ENCODE assay signal across 1 cellular context in the genomic region with DNA sequence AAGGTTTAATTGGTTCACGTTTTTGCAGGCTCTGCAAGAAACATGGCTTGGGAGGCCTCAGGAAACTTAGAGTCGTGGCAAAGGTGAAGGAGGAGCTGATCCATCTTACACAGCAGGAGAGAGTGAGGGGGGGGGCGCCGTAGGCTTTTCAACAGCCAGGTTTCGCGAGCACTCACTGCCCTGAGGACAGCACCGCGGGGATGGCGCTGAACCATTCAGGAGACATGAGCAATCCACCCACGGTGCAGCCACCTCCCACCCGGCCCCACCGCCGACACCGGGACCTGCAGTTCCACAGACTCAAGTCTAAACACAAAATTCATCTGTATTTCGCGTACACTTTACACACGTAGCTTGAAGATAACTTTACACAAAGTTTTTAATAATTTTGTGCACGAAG.
TF ChIP-seq lines count a peak whose summit lies in the region.

No MANE protein-coding gene starts in this region.

TF ChIP-seq in GM23338, 12 proteins besides CTCF, POLR2A, EP300 and RAD21 (continued from another document):
- TF ChIP-seq CREB1 (CRISPR knock-in tag; IDR thresholded peaks at IDR 0.05; ENCODE audit: low read depth) (no peak), ZNF331 (CRISPR knock-in tag; IDR thresholded peaks at IDR 0.05; ENCODE audit: low read depth) (no peak), POLR2AphosphoS5 (IDR thresholded peaks at IDR 0.05; ENCODE audit: low read depth) (no peak), STAT1 (IDR thresholded peaks at IDR 0.05; ENCODE audit: unreplicated experiment) (no peak), EZH2phosphoT487 (IDR thresholded peaks at IDR 0.05; ENCODE audit: unreplicated experiment) (no peak), JUNB (IDR thresholded peaks at IDR 0.05; ENCODE audit: unreplicated experiment) (no peak), NANOG (IDR thresholded peaks at IDR 0.05; ENCODE audit: borderline replicate concordance) (no peak), EZH2 (IDR thresholded peaks at IDR 0.05; ENCODE audit: low read depth, unreplicated experiment) (no peak)
- TF ChIP-seq, protein P1, sequence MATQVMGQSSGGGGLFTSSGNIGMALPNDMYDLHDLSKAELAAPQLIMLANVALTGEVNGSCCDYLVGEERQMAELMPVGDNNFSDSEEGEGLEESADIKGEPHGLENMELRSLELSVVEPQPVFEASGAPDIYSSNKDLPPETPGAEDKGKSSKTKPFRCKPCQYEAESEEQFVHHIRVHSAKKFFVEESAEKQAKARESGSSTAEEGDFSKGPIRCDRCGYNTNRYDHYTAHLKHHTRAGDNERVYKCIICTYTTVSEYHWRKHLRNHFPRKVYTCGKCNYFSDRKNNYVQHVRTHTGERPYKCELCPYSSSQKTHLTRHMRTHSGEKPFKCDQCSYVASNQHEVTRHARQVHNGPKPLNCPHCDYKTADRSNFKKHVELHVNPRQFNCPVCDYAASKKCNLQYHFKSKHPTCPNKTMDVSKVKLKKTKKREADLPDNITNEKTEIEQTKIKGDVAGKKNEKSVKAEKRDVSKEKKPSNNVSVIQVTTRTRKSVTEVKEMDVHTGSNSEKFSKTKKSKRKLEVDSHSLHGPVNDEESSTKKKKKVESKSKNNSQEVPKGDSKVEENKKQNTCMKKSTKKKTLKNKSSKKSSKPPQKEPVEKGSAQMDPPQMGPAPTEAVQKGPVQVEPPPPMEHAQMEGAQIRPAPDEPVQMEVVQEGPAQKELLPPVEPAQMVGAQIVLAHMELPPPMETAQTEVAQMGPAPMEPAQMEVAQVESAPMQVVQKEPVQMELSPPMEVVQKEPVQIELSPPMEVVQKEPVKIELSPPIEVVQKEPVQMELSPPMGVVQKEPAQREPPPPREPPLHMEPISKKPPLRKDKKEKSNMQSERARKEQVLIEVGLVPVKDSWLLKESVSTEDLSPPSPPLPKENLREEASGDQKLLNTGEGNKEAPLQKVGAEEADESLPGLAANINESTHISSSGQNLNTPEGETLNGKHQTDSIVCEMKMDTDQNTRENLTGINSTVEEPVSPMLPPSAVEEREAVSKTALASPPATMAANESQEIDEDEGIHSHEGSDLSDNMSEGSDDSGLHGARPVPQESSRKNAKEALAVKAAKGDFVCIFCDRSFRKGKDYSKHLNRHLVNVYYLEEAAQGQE (IDR thresholded peaks at IDR 0.05; ENCODE audit: unreplicated experiment), result no peak
- TF ChIP-seq, protein P2, sequence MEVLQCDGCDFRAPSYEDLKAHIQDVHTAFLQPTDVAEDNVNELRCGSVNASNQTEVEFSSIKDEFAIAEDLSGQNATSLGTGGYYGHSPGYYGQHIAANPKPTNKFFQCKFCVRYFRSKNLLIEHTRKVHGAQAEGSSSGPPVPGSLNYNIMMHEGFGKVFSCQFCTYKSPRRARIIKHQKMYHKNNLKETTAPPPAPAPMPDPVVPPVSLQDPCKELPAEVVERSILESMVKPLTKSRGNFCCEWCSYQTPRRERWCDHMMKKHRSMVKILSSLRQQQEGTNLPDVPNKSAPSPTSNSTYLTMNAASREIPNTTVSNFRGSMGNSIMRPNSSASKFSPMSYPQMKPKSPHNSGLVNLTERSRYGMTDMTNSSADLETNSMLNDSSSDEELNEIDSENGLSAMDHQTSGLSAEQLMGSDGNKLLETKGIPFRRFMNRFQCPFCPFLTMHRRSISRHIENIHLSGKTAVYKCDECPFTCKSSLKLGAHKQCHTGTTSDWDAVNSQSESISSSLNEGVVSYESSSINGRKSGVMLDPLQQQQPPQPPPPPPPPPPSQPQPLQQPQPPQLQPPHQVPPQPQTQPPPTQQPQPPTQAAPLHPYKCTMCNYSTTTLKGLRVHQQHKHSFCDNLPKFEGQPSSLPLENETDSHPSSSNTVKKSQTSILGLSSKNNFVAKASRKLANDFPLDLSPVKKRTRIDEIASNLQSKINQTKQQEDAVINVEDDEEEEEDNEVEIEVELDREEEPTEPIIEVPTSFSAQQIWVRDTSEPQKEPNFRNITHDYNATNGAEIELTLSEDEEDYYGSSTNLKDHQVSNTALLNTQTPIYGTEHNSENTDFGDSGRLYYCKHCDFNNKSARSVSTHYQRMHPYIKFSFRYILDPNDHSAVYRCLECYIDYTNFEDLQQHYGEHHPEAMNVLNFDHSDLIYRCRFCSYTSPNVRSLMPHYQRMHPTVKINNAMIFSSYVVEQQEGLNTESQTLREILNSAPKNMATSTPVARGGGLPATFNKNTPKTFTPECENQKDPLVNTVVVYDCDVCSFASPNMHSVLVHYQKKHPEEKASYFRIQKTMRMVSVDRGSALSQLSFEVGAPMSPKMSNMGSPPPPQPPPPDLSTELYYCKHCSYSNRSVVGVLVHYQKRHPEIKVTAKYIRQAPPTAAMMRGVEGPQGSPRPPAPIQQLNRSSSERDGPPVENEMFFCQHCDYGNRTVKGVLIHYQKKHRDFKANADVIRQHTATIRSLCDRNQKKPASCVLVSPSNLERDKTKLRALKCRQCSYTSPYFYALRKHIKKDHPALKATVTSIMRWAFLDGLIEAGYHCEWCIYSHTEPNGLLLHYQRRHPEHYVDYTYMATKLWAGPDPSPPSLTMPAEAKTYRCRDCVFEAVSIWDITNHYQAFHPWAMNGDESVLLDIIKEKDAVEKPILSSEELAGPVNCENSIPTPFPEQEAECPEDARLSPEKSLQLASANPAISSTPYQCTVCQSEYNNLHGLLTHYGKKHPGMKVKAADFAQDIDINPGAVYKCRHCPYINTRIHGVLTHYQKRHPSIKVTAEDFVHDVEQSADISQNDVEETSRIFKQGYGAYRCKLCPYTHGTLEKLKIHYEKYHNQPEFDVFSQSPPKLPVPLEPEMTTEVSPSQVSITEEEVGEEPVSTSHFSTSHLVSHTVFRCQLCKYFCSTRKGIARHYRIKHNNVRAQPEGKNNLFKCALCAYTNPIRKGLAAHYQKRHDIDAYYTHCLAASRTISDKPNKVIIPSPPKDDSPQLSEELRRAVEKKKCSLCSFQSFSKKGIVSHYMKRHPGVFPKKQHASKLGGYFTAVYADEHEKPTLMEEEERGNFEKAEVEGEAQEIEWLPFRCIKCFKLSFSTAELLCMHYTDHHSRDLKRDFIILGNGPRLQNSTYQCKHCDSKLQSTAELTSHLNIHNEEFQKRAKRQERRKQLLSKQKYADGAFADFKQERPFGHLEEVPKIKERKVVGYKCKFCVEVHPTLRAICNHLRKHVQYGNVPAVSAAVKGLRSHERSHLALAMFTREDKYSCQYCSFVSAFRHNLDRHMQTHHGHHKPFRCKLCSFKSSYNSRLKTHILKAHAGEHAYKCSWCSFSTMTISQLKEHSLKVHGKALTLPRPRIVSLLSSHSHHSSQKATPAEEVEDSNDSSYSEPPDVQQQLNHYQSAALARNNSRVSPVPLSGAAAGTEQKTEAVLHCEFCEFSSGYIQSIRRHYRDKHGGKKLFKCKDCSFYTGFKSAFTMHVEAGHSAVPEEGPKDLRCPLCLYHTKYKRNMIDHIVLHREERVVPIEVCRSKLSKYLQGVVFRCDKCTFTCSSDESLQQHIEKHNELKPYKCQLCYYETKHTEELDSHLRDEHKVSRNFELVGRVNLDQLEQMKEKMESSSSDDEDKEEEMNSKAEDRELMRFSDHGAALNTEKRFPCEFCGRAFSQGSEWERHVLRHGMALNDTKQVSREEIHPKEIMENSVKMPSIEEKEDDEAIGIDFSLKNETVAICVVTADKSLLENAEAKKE (CRISPR knock-in tag; IDR thresholded peaks at IDR 0.05), result no peak
- TF ChIP-seq, protein P3, sequence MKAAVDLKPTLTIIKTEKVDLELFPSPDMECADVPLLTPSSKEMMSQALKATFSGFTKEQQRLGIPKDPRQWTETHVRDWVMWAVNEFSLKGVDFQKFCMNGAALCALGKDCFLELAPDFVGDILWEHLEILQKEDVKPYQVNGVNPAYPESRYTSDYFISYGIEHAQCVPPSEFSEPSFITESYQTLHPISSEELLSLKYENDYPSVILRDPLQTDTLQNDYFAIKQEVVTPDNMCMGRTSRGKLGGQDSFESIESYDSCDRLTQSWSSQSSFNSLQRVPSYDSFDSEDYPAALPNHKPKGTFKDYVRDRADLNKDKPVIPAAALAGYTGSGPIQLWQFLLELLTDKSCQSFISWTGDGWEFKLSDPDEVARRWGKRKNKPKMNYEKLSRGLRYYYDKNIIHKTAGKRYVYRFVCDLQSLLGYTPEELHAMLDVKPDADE (IDR thresholded peaks at IDR 0.05), result no peak
